ENCODE assay signal across 8 cellular contexts in the genomic region with DNA sequence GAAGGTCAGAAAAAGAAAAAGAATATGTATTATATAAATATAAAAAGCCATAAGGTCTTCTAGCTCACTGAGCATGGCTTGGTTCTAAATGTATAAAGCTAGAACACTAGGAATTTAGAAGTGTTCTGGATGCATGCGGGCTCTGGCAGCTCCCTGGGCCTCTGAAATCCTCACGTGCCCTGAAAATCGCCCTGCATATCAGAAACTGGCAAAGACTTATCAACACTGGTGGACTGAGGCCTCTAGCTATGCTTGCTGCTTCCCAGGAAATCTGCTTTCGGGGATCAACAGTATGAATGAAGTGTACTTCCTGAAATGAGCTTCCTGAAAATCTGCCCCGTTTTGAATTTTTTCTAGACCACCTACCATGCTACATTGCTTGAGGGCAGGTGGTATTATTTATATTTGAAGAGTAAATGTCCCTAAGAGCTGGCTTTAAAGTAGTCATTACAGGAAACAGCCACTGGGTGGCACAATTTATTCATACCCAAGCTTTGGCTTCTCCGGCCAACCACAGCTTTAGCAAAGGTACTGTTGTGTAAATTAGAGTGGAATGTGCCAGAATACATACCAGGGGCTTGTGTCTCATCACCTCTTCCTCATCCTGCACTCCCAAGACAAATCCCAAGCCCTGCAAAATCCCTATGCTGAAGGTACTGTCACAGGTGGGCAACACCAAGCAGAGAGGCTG. TPM values are rescaled to one million over a fixed set of nuclear protein-coding genes. Genes with fewer than 3 reads are reported as not detected.
A peak's percentile ranks its signal among the peaks of the same experiment; 100 is the strongest.
DNase-seq lines count a peak whose midpoint lies in the region; TF ChIP-seq lines count a peak whose summit lies in the region.

No MANE protein-coding gene starts in this region.

- H2AFZ ChIP-seq in GM23248, result no peak overlapping the region

- H4K20me1 ChIP-seq in GM23248 (ENCODE audit: insufficient read depth), result no peaks in the 10 kb centered on the region

- in situ Hi-C loops in GM23248 (cut with MboI), result loop anchor here (5.0 to 25.0 kb wide), 2 partner anchors 241 to 656 kb away; a partner anchor contains a TSS

- DNase-seq in NCI-H524 (lab: John Stamatoyannopoulos, UW) (peak; percentile 10 to 68), NCI-H524 treated with DMSO at 0.1 percent for 48 hours (lab: John Stamatoyannopoulos, UW) (no peak), GM23248 (peak; percentile 79), KG1 (lab: John Stamatoyannopoulos, UW) (peak; percentile 72), RWPE1 (ENCODE audit: low spot score) (peak; percentile 49), brain pericyte (ENCODE audit: low read depth, low spot score) (peak; percentile 32), iris pigment epithelial cell (ENCODE audit: low read depth) (peak; percentile 73)
- peak; percentile 47 for DNase-seq in stimulated activated CD4-positive, alpha-beta T cell treated with anti-CD3 and anti-CD28 coated beads, Interleukin-4, amount 100 ng/mL, for 24 hours

- no peak overlapping the region for H3K4me3 ChIP-seq in GM23248

- H3K27ac ChIP-seq in GM23248 (no peak overlapping the region), RWPE1 (0 out of 2 replicates have a peak overlapping the region, but pooled peaks have one; percentile 14)

- H3K36me3 ChIP-seq in GM23248 (ENCODE audit: low read depth), result peaks cover 28% of the 10 kb centered on the region

- 7 to 8% methylated on average over 6 of the region's 6 CpGs for WGBS in GM23248 (ENCODE audit: low coverage in 1 of 2, low lambda C conversion rate in 2 of 2, missing lambda C conversion rate in 2 of 2), 2 experiments

- H3K27me3 ChIP-seq in GM23248 (replicated peaks; ENCODE audit: insufficient read depth), result no peaks in the 10 kb centered on the region

- peaks cover 9% of the 10 kb centered on the region for H3K4me1 ChIP-seq in GM23248 (ENCODE audit: insufficient read depth)

- H3K9me2 ChIP-seq in GM23248 (ENCODE audit: insufficient read depth), result no peaks in the 10 kb centered on the region

- POLR2A ChIA-PET in RWPE1 (lab: Yijun Ruan, JAX; ENCODE audit: low non-redundant PET), result no interaction called here

- no peak overlapping the region for H3K9ac ChIP-seq in GM23248

- H3F3A ChIP-seq in GM23248 (ENCODE audit: insufficient read depth), result peaks cover 18% of the 10 kb centered on the region

- H3K4me2 ChIP-seq in GM23248 (ENCODE audit: unreplicated experiment), result no peak overlapping the region

- no peaks in the 10 kb centered on the region for H3K9me3 ChIP-seq in GM23248 (ENCODE audit: low read depth)

- H3K79me2 ChIP-seq in GM23248 (ENCODE audit: insufficient read depth), result no peaks in the 10 kb centered on the region

- peak; percentile 68 for TF ChIP-seq CTCF in RWPE1 (conservative IDR thresholded peaks at IDR 0.05; ENCODE audit: low read depth)

- CTCF ChIA-PET in RWPE1 (lab: Yijun Ruan, JAX), result interaction anchor here (0.7 to 1.6 kb wide), 6 partner anchors 57 to 403 kb away, joined by 3 to 19 read pairs (median 3); no protein-coding TSS in a partner anchor

RNA-seq across cellular contexts. Expression of a gene that starts 17.7 kb away (rescaled TPM):
- 261 and 378 TPM in 2 replicates for total RNA-seq in GM23248 (2014; rRNA removed; shearing (Covaris generic))
- 189 and 196 TPM in 2 replicates for polyA plus RNA-seq in GM23248 (2016; fragmentation: Nextera tagmentation; extraction: Ambion mirVana)

RNA-seq across cellular contexts. Expression of a gene that starts 34.5 kb away (rescaled TPM):
- total RNA-seq in GM23248 (2014; rRNA removed; shearing (Covaris generic)), result 97.1 and 111 TPM in 2 replicates
- polyA plus RNA-seq in GM23248 (2016; fragmentation: Nextera tagmentation; extraction: Ambion mirVana), result 80.7 and 84.3 TPM in 2 replicates

RNA-seq across cellular contexts. Expression of a gene that starts 34.5 kb away (rescaled TPM):
- total RNA-seq in GM23248 (2014; rRNA removed; shearing (Covaris generic)), result 3.0 and 4.0 TPM in 2 replicates
- 1.2 and 1.4 TPM in 2 replicates for polyA plus RNA-seq in GM23248 (2016; fragmentation: Nextera tagmentation; extraction: Ambion mirVana)
